ENCODE assay signal across 24 cellular contexts in genomic region chr4:185805979-185806378, GRCh38. TPM values are rescaled to one million over a fixed set of nuclear protein-coding genes. Genes with fewer than 3 reads are reported as not detected.
DNase-seq lines count a peak whose midpoint lies in the region; ATAC-seq and TF ChIP-seq lines count a peak whose summit lies in the region.
"Had no signal": no experiment of that assay in that cellular context is flagged by ENCODE, and none has a peak within 500 bp of the region (broad histone marks: within the 10 kb centered on the region; RNA-seq: fewer than 3 reads in every experiment).

No MANE protein-coding gene starts in this region.

- H3K4me1 ChIP-seq in GM23338 (ENCODE audit: insufficient read depth) (peaks cover 28% of the 10 kb centered on the region), endodermal cell (ENCODE audit: control insufficient read depth, insufficient read depth, low read length) (peaks cover 11% of the 10 kb centered on the region), right cardiac atrium (ENCODE audit: control insufficient read depth, insufficient read depth, low read length) (peaks cover 2% of the 10 kb centered on the region), neuronal stem cell (ENCODE audit: control insufficient read depth in 2 of 2, insufficient read depth in 1 of 2, low read depth in 1 of 2, low read length in 2 of 2) (peaks cover 6 to 8% of the 10 kb centered on the region in 2 donors), tibial artery (peaks cover 0 to 4% (median 0%) of the 10 kb centered on the region in 4 donors)

- peak overlapping the region; percentile 23; the same call in 1 of the 2 replicates for H2AFZ ChIP-seq in GM23338
- H2AFZ ChIP-seq in neuronal stem cell (ENCODE audit: low read length) = no peak overlapping the region

- no peak overlapping the region for H3K18ac ChIP-seq in neuronal stem cell (ENCODE audit: low read length)

- H2BK120ac ChIP-seq in neuronal stem cell (ENCODE audit: low read depth, low read length) = no peak overlapping the region

- WGBS in endodermal cell (ENCODE audit: insufficient coverage in 1 of 2, insufficient read length in 1 of 2), 2 experiments = 78% methylated on average over 3 of the region's 4 CpGs
- whole genome bisulfite sequencing in right cardiac atrium = 67% methylated on average over 4 of the region's 4 CpGs
- no CpG with 5 or more reads among the region's 4 CpGs for WGBS in neuronal stem cell (ENCODE audit: extremely low coverage in 2 of 2, insufficient read length in 2 of 2, insufficient replicate concordance in 1 of 2), 2 donors

- H4K20me1 ChIP-seq in GM23338 (replicated peaks; ENCODE audit: insufficient read depth) = no peaks in the 10 kb centered on the region
- H4K20me1 ChIP-seq: BLaER1 treated with 17β-estradiol and CSF1 and Interleukin-3, amounts not matched to agents 10 nM and 100 nM had no signal

- H3K14ac ChIP-seq in neuronal stem cell (ENCODE audit: low read length) = no peak overlapping the region

- H3K4me3 ChIP-seq in GM23338 (no peak overlapping the region), endodermal cell (ENCODE audit: low read length) (peak overlapping the region; percentile 42), right cardiac atrium (ENCODE audit: low read length) (peak overlapping the region; percentile 41), neuronal stem cell (ENCODE audit: low read length in 2 of 2) (no peak overlapping the region), tibial artery (no peak overlapping the region)
- H3K4me3 ChIP-seq: BLaER1 treated with 17β-estradiol and CSF1 and Interleukin-3, amounts not matched to agents 10 nM and 100 nM had no signal

- H2BK5ac ChIP-seq in neuronal stem cell (ENCODE audit: low read length) = no peak overlapping the region

- no peaks in the 10 kb centered on the region for H3K27me3 ChIP-seq in GM23338 (ENCODE audit: insufficient read depth)
- H3K27me3 ChIP-seq in endodermal cell (ENCODE audit: control insufficient read depth, insufficient read depth, low read length, poor library complexity, severe bottlenecking) = no peaks in the 10 kb centered on the region
- H3K27me3 ChIP-seq in right cardiac atrium (ENCODE audit: control insufficient read depth, insufficient read depth) = no peaks in the 10 kb centered on the region
- H3K27me3 ChIP-seq in neuronal stem cell (ENCODE audit: control insufficient read depth in 3 of 3, insufficient read depth in 3 of 3, low read depth in 1 of 3, low read length in 3 of 3) = no peaks in the 10 kb centered on the region
- H3K27me3 ChIP-seq in tibial artery = no peaks in the 10 kb centered on the region

- H2BK12ac ChIP-seq in neuronal stem cell (ENCODE audit: low read length) = no peak overlapping the region

- H3K27ac Mint-ChIP-seq in GM23338 (no peak overlapping the region), endodermal cell (no peak overlapping the region)
- H3K27ac Mint-ChIP-seq: CD4-positive, alpha-beta memory T cell had no signal

- H3K27ac ChIP-seq in GM23338 (ENCODE audit: low read depth) (no peak overlapping the region), endodermal cell (ENCODE audit: low read depth, low read length) (no peak overlapping the region), right cardiac atrium (ENCODE audit: low read length) (peak overlapping the region; percentile 62), neuronal stem cell (replicated peaks; ENCODE audit: low read length) (peak overlapping the region; percentile 45), tibial artery (no peak overlapping the region)
- H3K27ac ChIP-seq: BLaER1 treated with 17β-estradiol and CSF1 and Interleukin-3, amounts not matched to agents 10 nM and 100 nM; HL-60 had no signal

- no peak overlapping the region for H3K4ac ChIP-seq in neuronal stem cell (ENCODE audit: low read length)

- no peaks in the 10 kb centered on the region for H3K79me1 ChIP-seq in neuronal stem cell (ENCODE audit: low read depth, low read length)

- peaks cover 34% of the 10 kb centered on the region for H3K4me1 Mint-ChIP-seq in GM23338
- peaks cover 35% of the 10 kb centered on the region for H3K4me1 Mint-ChIP-seq in endodermal cell
- H3K4me1 Mint-ChIP-seq: CD4-positive, alpha-beta memory T cell had no signal

- no peaks in the 10 kb centered on the region for H3K79me2 ChIP-seq in GM23338 (replicated peaks; ENCODE audit: insufficient read depth)

- H3K9me3 Mint-ChIP-seq in GM23338 (no peaks in the 10 kb centered on the region), endodermal cell (no peaks in the 10 kb centered on the region)

- no peak overlapping the region for H2BK15ac ChIP-seq in neuronal stem cell (ENCODE audit: low read length)

- no peaks in the 10 kb centered on the region for H3F3A ChIP-seq in GM23338 (replicated peaks; ENCODE audit: low read depth)

- DNase-seq in GM23338 (ENCODE audit: low spot score) = no peak
- DNase-seq in endodermal cell = no peak
- DNase-seq in right cardiac atrium = no peak
- DNase-seq in neuronal stem cell (ENCODE audit: low spot score) = no peak
- DNase-seq in tibial artery = no peak
- no peak for DNase-seq in C1 segment of cervical spinal cord (lab: John Stamatoyannopoulos, UW)
- no peak for DNase-seq in stimulated activated CD8-positive, alpha-beta memory T cell treated with anti-CD3 and anti-CD28 coated beads, Interleukin-4, amount 100 ng/mL, for 48 hours
- DNase-seq: AML-193; CD4-positive, alpha-beta memory T cell; COR-L47; NCI-H1092; NCI-H1417 treated with DMSO at 0.1 percent for 48 hours; NCI-H1694 treated with DMSO at 0.1 percent for 48 hours; NCI-H2081; NCI-H2227 treated with DMSO at 0.1 percent for 48 hours; NCI-H510A; NCI-H69; SK-N-SH had no signal

- H3K23ac ChIP-seq in neuronal stem cell (ENCODE audit: low read depth, low read length, poor library complexity) = no peak overlapping the region

- H3K36me3 ChIP-seq in GM23338 (ENCODE audit: insufficient read depth) (no peaks in the 10 kb centered on the region), endodermal cell (ENCODE audit: control insufficient read depth, insufficient read depth, low read length) (no peaks in the 10 kb centered on the region), neuronal stem cell (replicated peaks in 1 of 2; ENCODE audit: control insufficient read depth in 2 of 2, insufficient read depth in 2 of 2, low read length in 2 of 2) (peaks cover 2 to 16% of the 10 kb centered on the region in 2 donors), tibial artery (no peaks in the 10 kb centered on the region)
- H3K36me3 ChIP-seq: BLaER1 treated with 17β-estradiol and CSF1 and Interleukin-3, amounts not matched to agents 10 nM and 100 nM had no signal

- no peak overlapping the region for H3K9ac ChIP-seq in endodermal cell (ENCODE audit: extremely low read depth, low read length, poor library complexity, severe bottlenecking)
- H3K9ac ChIP-seq in neuronal stem cell (ENCODE audit: low read depth, low read length, poor library complexity) = no peak overlapping the region
- H3K9ac ChIP-seq: BLaER1 treated with 17β-estradiol and CSF1 and Interleukin-3, amounts not matched to agents 10 nM and 100 nM; SK-N-SH had no signal

- no peak overlapping the region for H3K4me3 Mint-ChIP-seq in GM23338
- H3K4me3 Mint-ChIP-seq in endodermal cell = peak overlapping the region; percentile 0
- H3K4me3 Mint-ChIP-seq: CD4-positive, alpha-beta memory T cell had no signal

- H4K91ac ChIP-seq in neuronal stem cell (ENCODE audit: low read depth, low read length, poor library complexity) = no peak overlapping the region

- no peaks in the 10 kb centered on the region for H3K9me3 ChIP-seq in endodermal cell (ENCODE audit: control insufficient read depth, low read length)
- no peaks in the 10 kb centered on the region for H3K9me3 ChIP-seq in right cardiac atrium (ENCODE audit: control insufficient read depth, low read length)
- H3K9me3 ChIP-seq in neuronal stem cell (replicated peaks in 1 of 2; ENCODE audit: control insufficient read depth in 2 of 2, insufficient read depth in 1 of 2, low read depth in 1 of 2, low read length in 2 of 2) = peaks cover 0 to 12% of the 10 kb centered on the region in 2 donors
- H3K9me3 ChIP-seq in tibial artery = no peaks in the 10 kb centered on the region
- H3K9me3 ChIP-seq: BLaER1 treated with 17β-estradiol and CSF1 and Interleukin-3, amounts not matched to agents 10 nM and 100 nM; SK-N-SH had no signal

- H3K36me3 Mint-ChIP-seq in GM23338 (ENCODE audit: low read depth) (no peaks in the 10 kb centered on the region), endodermal cell (ENCODE audit: low read depth) (no peaks in the 10 kb centered on the region)
- H3K36me3 Mint-ChIP-seq: CD4-positive, alpha-beta memory T cell had no signal

- intact Hi-C loops in right cardiac atrium (cut with DNase I) = no loop called here
- intact Hi-C loops in tibial artery (cut with DNase I; ENCODE audit: low total_unique reads) = no loop called here

- H3K4me2 ChIP-seq in GM23338 (no peak overlapping the region), neuronal stem cell (ENCODE audit: insufficient read depth, low read length, poor library complexity, severe bottlenecking) (no peak overlapping the region)
- H3K4me2 ChIP-seq: BLaER1 treated with 17β-estradiol and CSF1 and Interleukin-3, amounts not matched to agents 10 nM and 100 nM; SK-N-SH had no signal

- H4K8ac ChIP-seq in neuronal stem cell (ENCODE audit: low read depth, low read length) = no peak overlapping the region

- no peaks in the 10 kb centered on the region for H3K27me3 Mint-ChIP-seq in GM23338 (ENCODE audit: insufficient read depth, low read depth, poor library complexity)
- H3K27me3 Mint-ChIP-seq in endodermal cell (ENCODE audit: insufficient read depth) = peaks cover under 1% of the 10 kb centered on the region

- ATAC-seq in GM23338 (no peak; the same call in 2 of the 3 replicates), right cardiac atrium (peak; percentile 38 to 39), GM21737 (IDR thresholded peaks at IDR 0.05; ENCODE audit: unreplicated experiment) (no peak)
- ATAC-seq: HCT116, Panc1 had no signal

- TF ChIP-seq CTCF in GM23338 (conservative IDR thresholded peaks at IDR 0.05; ENCODE audit: low read depth in 2 of 2) (no peak), endodermal cell (conservative IDR thresholded peaks at IDR 0.05) (no peak), tibial artery (IDR thresholded peaks at IDR 0.05) (no peak)

- no peaks in the 10 kb centered on the region for H3K9me2 ChIP-seq in GM23338 (ENCODE audit: insufficient read depth)
- H3K9me2 ChIP-seq: SK-N-SH had no signal

- H2AK5ac ChIP-seq in neuronal stem cell (ENCODE audit: low read depth, low read length) = no peak overlapping the region

TF ChIP-seq in GM23338, 12 proteins besides CTCF, POLR2A, EP300 and RAD21 (continues in another document):
- no peak for TF ChIP-seq EZH2phosphoT487 (IDR thresholded peaks at IDR 0.05; ENCODE audit: unreplicated experiment)
- TF ChIP-seq JUNB (IDR thresholded peaks at IDR 0.05; ENCODE audit: unreplicated experiment) = no peak
- no peak for TF ChIP-seq POLR2AphosphoS5 (IDR thresholded peaks at IDR 0.05; ENCODE audit: low read depth)

RNA-seq across cellular contexts. Expression of gene SORBS2, which starts 6.0 kb away (rescaled TPM):
- total RNA-seq in GM23338 (2014; rRNA removed; shearing (Covaris generic)) = 17.8 and 24.6 TPM in 2 replicates
- polyA plus RNA-seq in GM23338 (2016; fragmentation: Nextera tagmentation; extraction: Ambion mirVana) (23.2 and 27.6 TPM in 2 replicates), right cardiac atrium (181 TPM)
- total RNA-seq in endodermal cell (10 to 100 TPM in 1 of 2 donors, 1 to 10 TPM in 1; 7.0 to 13.8 TPM), right cardiac atrium (100 to 1,000 TPM; 578 to 776 (median 669) TPM)
- 57.3 TPM for polyA plus RNA-seq in endodermal cell (2013, experiment 1 of 2)
- polyA plus RNA-seq in endodermal cell (2013, experiment 2 of 2) = 60.3 TPM
- 79.5 TPM for polyA plus RNA-seq in neuronal stem cell (2013, experiment 1 of 2)
- polyA plus RNA-seq in neuronal stem cell (2013, experiment 2 of 2) = 78.3 TPM
- total RNA-seq: CD4-positive, alpha-beta memory T cell had no signal
- polyA plus RNA-seq: AG04450; CD4-positive, alpha-beta memory T cell had no signal

Comparison
In these comparisons a context has a peak if more than half of its experiments do, and no peak if none do; other contexts are left out.
1. ATAC-seq: peak in right cardiac atrium (2 of 2); none in GM23338 (single experiment) and GM21737 (single experiment).
2. H3K27ac ChIP-seq: peak in right cardiac atrium (single experiment) and neuronal stem cell (single experiment); none in GM23338 (single experiment), endodermal cell (single experiment) and tibial artery (0 of 2).
3. H3K4me3 ChIP-seq: peak in endodermal cell (single experiment) and right cardiac atrium (single experiment); none in GM23338 (single experiment), neuronal stem cell (0 of 2) and tibial artery (0 of 2).
4. RNA of gene SORBS2, which starts 6.0 kb away (total RNA-seq): 578 to 776 TPM in right cardiac atrium; 17.8 to 24.6 TPM in GM23338 and 7.0 to 13.8 TPM in endodermal cell; every median in the first group is over 10 times any median in the second.